1 cellular context compared by ENCODE assay signal in the genomic region with DNA sequence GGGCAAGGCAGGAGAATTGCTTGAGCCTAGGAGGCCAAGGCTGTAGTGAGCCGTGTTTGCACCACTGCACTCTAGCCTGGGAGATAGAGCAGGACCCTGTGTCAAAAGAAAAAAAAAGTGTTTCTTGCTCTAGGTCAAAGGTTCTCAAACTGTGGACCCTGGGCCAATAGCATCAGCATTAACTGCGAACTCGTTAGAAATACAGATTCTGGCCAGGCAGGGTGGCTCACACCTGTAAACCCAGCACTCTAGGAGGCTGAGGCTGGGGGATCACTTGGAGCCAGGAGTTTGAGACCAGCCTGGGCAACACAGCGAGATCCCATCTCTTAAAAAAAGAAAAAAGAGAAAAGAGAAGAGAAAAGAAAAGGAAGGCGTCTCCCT.
A peak's percentile ranks its signal among the peaks of the same experiment; 100 is the strongest.
TF ChIP-seq lines count a peak whose summit lies in the region.

No MANE protein-coding gene starts in this region.

TF ChIP-seq in K562, 482 proteins besides CTCF, POLR2A, EP300 and RAD21:
- TF ChIP-seq NFRKB (IDR thresholded peaks at IDR 0.05; ENCODE audit: low read depth) (no peak), STAT5B (CRISPR knock-in tag; IDR thresholded peaks at IDR 0.05) (no peak), CBX1 (IDR thresholded peaks at IDR 0.05; ENCODE audit: low read depth) (no peak), BCOR (IDR thresholded peaks at IDR 0.05) (peak; percentile 48; the same call in 1 of the 2 replicates), SMARCA5 (IDR thresholded peaks at IDR 0.05) (0 out of 2 replicates have a peak, but pooled peaks have one; percentile 21), ZNF121 (CRISPR knock-in tag; conservative IDR thresholded peaks at IDR 0.05) (peak; percentile 99), ZNF384 (IDR thresholded peaks at IDR 0.05; ENCODE audit: low read depth, low read length) (0 out of 2 replicates have a peak, but pooled peaks have one; percentile 15), HNRNPH1 (optimal IDR thresholded peaks at IDR 0.05; ENCODE audit: low read depth, low read length) (no peak), RBM25 (IDR thresholded peaks at IDR 0.05; ENCODE audit: low read depth, low read length, severe bottlenecking) (peak; percentile 8), ZNF239 (CRISPR knock-in tag; IDR thresholded peaks at IDR 0.05) (no peak), MTA2 (IDR thresholded peaks at IDR 0.05; ENCODE audit: low read depth) (no peak), SPI1 (IDR thresholded peaks at IDR 0.05; ENCODE audit: borderline replicate concordance, low read depth, low read length) (no peak), KDM1A (IDR thresholded peaks at IDR 0.05) (0 out of 4 replicates have a peak, but pooled peaks of 1 of the 2 experiments have one; percentile 9), CBFA2T3 (IDR thresholded peaks at IDR 0.05) (0 out of 2 replicates have a peak, but pooled peaks have one; percentile 4), ZNF778 (CRISPR knock-in tag; IDR thresholded peaks at IDR 0.05) (no peak), ZNF197 (CRISPR knock-in tag; IDR thresholded peaks at IDR 0.05; ENCODE audit: low read depth) (no peak)
- TF ChIP-seq, protein P1, sequence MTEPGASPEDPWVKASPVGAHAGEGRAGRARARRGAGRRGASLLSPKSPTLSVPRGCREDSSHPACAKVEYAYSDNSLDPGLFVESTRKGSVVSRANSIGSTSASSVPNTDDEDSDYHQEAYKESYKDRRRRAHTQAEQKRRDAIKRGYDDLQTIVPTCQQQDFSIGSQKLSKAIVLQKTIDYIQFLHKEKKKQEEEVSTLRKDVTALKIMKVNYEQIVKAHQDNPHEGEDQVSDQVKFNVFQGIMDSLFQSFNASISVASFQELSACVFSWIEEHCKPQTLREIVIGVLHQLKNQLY (CRISPR knock-in tag; conservative IDR thresholded peaks at IDR 0.05), result no peak
- TF ChIP-seq, protein P2, sequence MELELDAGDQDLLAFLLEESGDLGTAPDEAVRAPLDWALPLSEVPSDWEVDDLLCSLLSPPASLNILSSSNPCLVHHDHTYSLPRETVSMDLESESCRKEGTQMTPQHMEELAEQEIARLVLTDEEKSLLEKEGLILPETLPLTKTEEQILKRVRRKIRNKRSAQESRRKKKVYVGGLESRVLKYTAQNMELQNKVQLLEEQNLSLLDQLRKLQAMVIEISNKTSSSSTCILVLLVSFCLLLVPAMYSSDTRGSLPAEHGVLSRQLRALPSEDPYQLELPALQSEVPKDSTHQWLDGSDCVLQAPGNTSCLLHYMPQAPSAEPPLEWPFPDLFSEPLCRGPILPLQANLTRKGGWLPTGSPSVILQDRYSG (tag; conservative IDR thresholded peaks at IDR 0.05; ENCODE audit: low read depth), result no peak
